Comparison of ENCODE assay signal across 19 cellular contexts in genomic region chr6:12335131-12335527, GRCh38.
DNase-seq lines count a peak whose midpoint lies in the region; ATAC-seq lines count a peak whose summit lies in the region.
"Had no signal": no experiment of that assay in that cellular context is flagged by ENCODE, and none has a peak within 500 bp of the region (broad histone marks: within the 10 kb centered on the region; RNA-seq: fewer than 3 reads in every experiment).

No MANE protein-coding gene starts in this region.

- H3K27ac ChIP-seq in epithelial cell of prostate, result peak overlapping the region; percentile 11
- H3K27ac ChIP-seq: ascending aorta, coronary artery, gastrocnemius medialis, psoas muscle had no signal

- DNase-seq in epithelial cell of prostate (ENCODE audit: low read depth, low spot score) (no peak), NCI-H524 (lab: John Stamatoyannopoulos, UW) (no peak), C1 segment of cervical spinal cord (lab: John Stamatoyannopoulos, UW) (no peak), midbrain (lab: John Stamatoyannopoulos, UW) (no peak), NCI-H2171 (lab: John Stamatoyannopoulos, UW) (no peak)
- DNase-seq: activated CD4-positive, CD25-positive, alpha-beta regulatory T cell; activated CD8-positive, alpha-beta memory T cell treated with anti-CD3 and anti-CD28 coated beads, Interleukin-2, amount 10 ng/mL, durations not matched to agents 7 days and 5 days; gastrocnemius medialis; KBM-7; NCI-H1048; NCI-H774; psoas muscle; stimulated activated naive CD8-positive, alpha-beta T cell treated with anti-CD3 and anti-CD28 coated beads, Interleukin-15, amount 100 ng/mL, for 72 hours; T-helper 2 cell had no signal

- peak; percentile 47 for ATAC-seq in GM18861 (IDR thresholded peaks at IDR 0.05; ENCODE audit: unreplicated experiment)
- peak; percentile 58 for ATAC-seq in GM21576 (IDR thresholded peaks at IDR 0.05; ENCODE audit: unreplicated experiment)
- ATAC-seq in HG03066 (IDR thresholded peaks at IDR 0.05; ENCODE audit: low read depth, unreplicated experiment), result peak; percentile 71
- ATAC-seq: activated CD8-positive, alpha-beta memory T cell treated with anti-CD3 and anti-CD28 coated beads, Interleukin-2, amount 10 ng/mL, durations not matched to agents 7 days and 5 days; gastrocnemius medialis; psoas muscle; stimulated activated naive CD8-positive, alpha-beta T cell treated with anti-CD3 and anti-CD28 coated beads, Interleukin-15, amount 100 ng/mL, for 72 hours had no signal
